In genomic region chr12:104994301-104994700, GRCh38 we compare ENCODE assay signal across 17 cellular contexts. TPM values are rescaled to one million over a fixed set of nuclear protein-coding genes. Genes with fewer than 3 reads are reported as not detected.
A peak's percentile ranks its signal among the peaks of the same experiment; 100 is the strongest.
DNase-seq lines count a peak whose midpoint lies in the region; ATAC-seq and TF ChIP-seq lines count a peak whose summit lies in the region.
"Had no signal": no experiment of that assay in that cellular context is flagged by ENCODE, and none has a peak within 500 bp of the region (broad histone marks: within the 10 kb centered on the region; RNA-seq: fewer than 3 reads in every experiment).

No MANE protein-coding gene starts in this region.

- H3K9me3 ChIP-seq in osteoblast (ENCODE audit: low read depth, low read length) (no peaks in the 10 kb centered on the region), stomach (no peaks in the 10 kb centered on the region)
- H3K9me3 ChIP-seq: HAP-1 had no signal

- no peak overlapping the region for H3K23ac ChIP-seq in mesendoderm (ENCODE audit: low read length)

- no peak overlapping the region for H4K5ac ChIP-seq in mesendoderm (ENCODE audit: low read length)

- no peak for TF ChIP-seq POLR2A in stomach (IDR thresholded peaks at IDR 0.05)

- H3K36me3 ChIP-seq in osteoblast (ENCODE audit: insufficient read depth, low read length): peaks cover 41% of the 10 kb centered on the region
- peaks cover 29 to 95% (median 82%) of the 10 kb centered on the region in 4 donors for H3K36me3 ChIP-seq in stomach
- H3K36me3 ChIP-seq in mesendoderm (ENCODE audit: control insufficient read depth, insufficient read depth, low read length): peaks cover 3% of the 10 kb centered on the region

- no peak overlapping the region for H2BK5ac ChIP-seq in mesendoderm (ENCODE audit: low read length)

- H2BK15ac ChIP-seq in mesendoderm (replicated peaks; ENCODE audit: low read depth): no peak overlapping the region

- no peak for TF ChIP-seq CTCF in osteoblast (IDR thresholded peaks at IDR 0.05; ENCODE audit: extremely low read depth, low read depth, low read length)
- TF ChIP-seq CTCF in stomach (IDR thresholded peaks at IDR 0.05): no peak

- no peak overlapping the region for H3K4me2 ChIP-seq in osteoblast (ENCODE audit: insufficient read depth, low read length)
- H3K4me2 ChIP-seq in mesendoderm (ENCODE audit: low read length): no peak overlapping the region

- no peak for ATAC-seq in GM18873 (IDR thresholded peaks at IDR 0.05; ENCODE audit: low FRiP score, unreplicated experiment)

- no peak overlapping the region for H3K9ac ChIP-seq in mesendoderm (ENCODE audit: low read length)

- no peak overlapping the region for H2AFZ ChIP-seq in osteoblast (ENCODE audit: low read length)

- peak; percentile 61 for DNase-seq in CD1c-positive myeloid dendritic cell (ENCODE audit: extremely low spot score)
- DNase-seq in HT1080 (ENCODE audit: low read depth): peak; percentile 54
- peak; percentile 38 for DNase-seq in dermis blood vessel endothelial cell
- DNase-seq in osteoblast (ENCODE audit: insufficient read length, low spot score, missing footprints): peak; percentile 72
- DNase-seq in stomach: no peak
- no peak for DNase-seq in mesendoderm
- DNase-seq: C1 segment of cervical spinal cord; CD4-positive, alpha-beta T cell; CD8-positive, alpha-beta memory T cell; DMS 273 treated with DMSO at 0.1 percent for 48 hours; DMS79; EL; GF-D8; GOT3; HFFc6 had no signal

- WGBS in stomach, 5 donors: 83 to 88% (median 84%) methylated on average over 3 of the region's 3 CpGs
- no CpG with 5 or more reads among the region's 3 CpGs for WGBS in mesendoderm (ENCODE audit: extremely low coverage, insufficient coverage, low lambda C conversion rate)

- H3K18ac ChIP-seq in mesendoderm (ENCODE audit: low read length): no peak overlapping the region

- H3K4ac ChIP-seq in mesendoderm (ENCODE audit: low read depth, low read length): no peak overlapping the region

- TF ChIP-seq EP300 in stomach (IDR thresholded peaks at IDR 0.05): no peak

- no peak overlapping the region for H3K56ac ChIP-seq in mesendoderm (ENCODE audit: low read length)

- no peak overlapping the region for H2AK5ac ChIP-seq in mesendoderm (ENCODE audit: low read length)

- H3K4me3 ChIP-seq in osteoblast (ENCODE audit: insufficient read depth, low read length) (no peak overlapping the region), stomach (no peak overlapping the region), mesendoderm (ENCODE audit: low read length) (no peak overlapping the region)
- H3K4me3 ChIP-seq: HAP-1 had no signal

- H3K27ac ChIP-seq in osteoblast (ENCODE audit: low read depth, low read length) (no peak overlapping the region), stomach (no peak overlapping the region), mesendoderm (ENCODE audit: low read depth, low read length) (no peak overlapping the region)

- peaks cover 10% of the 10 kb centered on the region for H3K79me2 ChIP-seq in osteoblast (ENCODE audit: insufficient read depth, low read length)
- H3K79me2 ChIP-seq in mesendoderm (ENCODE audit: control insufficient read depth, insufficient read depth, low read length): peaks cover 3% of the 10 kb centered on the region

- H2BK120ac ChIP-seq in mesendoderm (ENCODE audit: low read depth, low read length): no peak overlapping the region

- no peaks in the 10 kb centered on the region for H3K4me1 ChIP-seq in osteoblast (ENCODE audit: insufficient read depth, low read length)
- peaks cover 10 to 37% (median 21%) of the 10 kb centered on the region in 4 donors for H3K4me1 ChIP-seq in stomach
- no peaks in the 10 kb centered on the region for H3K4me1 ChIP-seq in mesendoderm (ENCODE audit: control insufficient read depth, low read depth, low read length)
- H3K4me1 ChIP-seq: HAP-1 had no signal

- intact Hi-C loops in stomach (cut with DNase I; ENCODE audit: low total_unique reads): no loop called here

- H4K20me1 ChIP-seq in osteoblast (ENCODE audit: insufficient read depth, low read length): peaks cover 3% of the 10 kb centered on the region

- H3K79me1 ChIP-seq in mesendoderm (ENCODE audit: low read length): peaks cover 7% of the 10 kb centered on the region

- H3K27me3 ChIP-seq in osteoblast (ENCODE audit: insufficient read depth, low read length) (no peaks in the 10 kb centered on the region), stomach (no peaks in the 10 kb centered on the region), mesendoderm (ENCODE audit: insufficient read depth, low read length, poor library complexity) (no peaks in the 10 kb centered on the region)

- H4K8ac ChIP-seq in mesendoderm (ENCODE audit: low read depth, low read length): no peak overlapping the region

RNA-seq across cellular contexts. Expression of gene NOPCHAP1, which starts 8.2 kb away (rescaled TPM):
- total RNA-seq in HT1080 (2014; rRNA removed; shearing (Covaris generic)): 14.8 and 25.8 TPM in 2 replicates
- polyA plus RNA-seq in HT1080 (2015; cell fraction: cytosol; rRNA removed): 11.5 and 16.5 TPM in 2 replicates
- polyA plus RNA-seq in HT1080 (2015; cell fraction: nucleus; rRNA removed): 2.4 and 7.7 TPM in 2 replicates
- total RNA-seq in dermis blood vessel endothelial cell (7.2 and 8.0 TPM in 2 replicates), osteoblast (4.3 and 4.4 TPM in 2 replicates), stomach (10 to 100 TPM in 1 of 5 donors, 1 to 10 TPM in 4; 2.6 to 29.8 (median 4.6) TPM)
- polyA plus RNA-seq in stomach: 10 to 100 TPM; 14.2 to 18.1 (median 15.9) TPM
- polyA plus RNA-seq in mesendoderm (2013, experiment 1 of 2): 69.1 TPM
- 66.7 TPM for polyA plus RNA-seq in mesendoderm (2013, experiment 2 of 2)

RNA-seq across cellular contexts. Expression of gene SLC41A2, which starts 36.2 kb away (rescaled TPM):
- total RNA-seq in HT1080 (2014; rRNA removed; shearing (Covaris generic)): 4.5 and 10.2 TPM in 2 replicates
- polyA plus RNA-seq in HT1080 (2015; cell fraction: cytosol; rRNA removed): 1.8 and 4.1 TPM in 2 replicates
- 1.3 and 3.2 TPM in 2 replicates for polyA plus RNA-seq in HT1080 (2015; cell fraction: nucleus; rRNA removed)
- total RNA-seq in dermis blood vessel endothelial cell (6.7 and 19.4 TPM in 2 replicates), osteoblast (36.5 and 36.6 TPM in 2 replicates), stomach (100 to 1,000 TPM in 4 of 5 donors, 10 to 100 TPM in 1; 26.8 to 208 (median 181) TPM)
- polyA plus RNA-seq in stomach: 10 to 100 TPM in 2 of 3 donors, 1 to 10 TPM in 1; 5.4 to 23.2 (median 14.8) TPM
- polyA plus RNA-seq in mesendoderm (2013, experiment 1 of 2): 2.2 TPM
- polyA plus RNA-seq in mesendoderm (2013, experiment 2 of 2): 2.1 TPM
- polyA plus RNA-seq: CD8-positive, alpha-beta memory T cell had no signal

Comparison
In these comparisons a context has a peak if more than half of its experiments do, and no peak if none do; other contexts are left out.
1. DNase-seq: peak in CD1c-positive myeloid dendritic cell (single experiment), HT1080 (single experiment), dermis blood vessel endothelial cell (single experiment) and osteoblast (single experiment); none in stomach (single experiment) and mesendoderm (single experiment).